Comparison of ENCODE assay signal across 25 cellular contexts in the genomic region with DNA sequence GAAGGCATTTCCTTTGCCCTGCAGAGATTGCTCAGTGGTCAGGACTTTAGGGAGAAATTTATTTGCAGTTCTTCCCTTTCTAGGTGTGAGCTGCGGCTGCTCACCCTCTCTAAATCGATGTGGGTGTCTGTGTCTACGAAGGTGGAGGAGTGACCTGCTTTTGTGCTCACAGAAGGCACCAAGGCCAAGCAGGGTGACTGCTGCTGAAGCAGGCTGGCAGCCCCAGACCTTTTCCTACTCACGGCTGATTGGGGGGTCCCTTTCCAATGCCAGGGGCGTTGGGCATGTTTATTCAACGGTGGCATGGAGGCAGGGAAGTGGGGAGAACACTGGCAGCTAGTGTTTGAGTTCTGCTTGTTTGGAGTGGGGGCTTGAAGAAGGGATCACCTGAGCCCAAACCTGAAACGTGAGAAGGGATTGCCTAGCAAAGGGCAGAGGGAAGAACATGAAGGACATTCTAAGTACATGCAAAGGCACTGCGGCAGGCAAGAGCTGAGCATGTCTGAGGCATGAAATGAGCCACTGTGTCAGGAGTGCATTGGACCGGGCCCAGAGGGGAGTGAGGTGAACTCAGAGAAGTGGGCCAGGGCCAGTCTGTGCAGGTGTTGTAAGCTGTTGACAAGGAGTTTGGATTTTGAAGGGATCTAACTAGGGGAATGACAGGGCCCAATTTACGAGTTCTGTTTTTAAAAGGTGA. TPM values are rescaled to one million over a fixed set of nuclear protein-coding genes. Genes with fewer than 3 reads are reported as not detected.
A peak's percentile ranks its signal among the peaks of the same experiment; 100 is the strongest.
DNase-seq lines count a peak whose midpoint lies in the region; ATAC-seq and TF ChIP-seq lines count a peak whose summit lies in the region.
"Had no signal": no experiment of that assay in that cellular context is flagged by ENCODE, and none has a peak within 500 bp of the region (broad histone marks: within the 10 kb centered on the region; RNA-seq: fewer than 3 reads in every experiment).

No MANE protein-coding gene starts in this region.

- DNase-seq in heart left ventricle (no peak), right cardiac atrium (no peak), coronary artery (ENCODE audit: low spot score) (no peak), putamen (ENCODE audit: low spot score) (peak; percentile 12), upper lobe of right lung (peak; percentile 34), mesenchymal stem cell (no peak)
- DNase-seq in activated naive CD4-positive, alpha-beta T cell (lab: John Stamatoyannopoulos, UW) = no peak
- DNase-seq: AML-193; C1 segment of cervical spinal cord; Calu3; CD8-positive, alpha-beta T cell; DMS153; GM23248; IMR-90; NCI-H1105; NCI-H146; NCI-H2029; NCI-H226; NCI-H510A treated with DMSO at 0.1 percent for 48 hours; NCI-H774; SJCRH30 had no signal

- WGBS in heart left ventricle, 4 donors = 75 to 82% (median 79%) methylated on average over 10 of the region's 10 CpGs
- WGBS in right cardiac atrium = 80% methylated on average over 10 of the region's 10 CpGs
- 91% methylated on average over 9 of the region's 10 CpGs for WGBS in mesenchymal stem cell

- no peak overlapping the region for H3K4me2 ChIP-seq in mesenchymal stem cell (ENCODE audit: low read length, poor library complexity, severe bottlenecking)
- H3K4me2 ChIP-seq: KMS-11 had no signal

- TF ChIP-seq CTCF in heart left ventricle (IDR thresholded peaks at IDR 0.05) (no peak), coronary artery (IDR thresholded peaks at IDR 0.05) (no peak), upper lobe of right lung (IDR thresholded peaks at IDR 0.05) (no peak)

- H2AK5ac ChIP-seq in mesenchymal stem cell (ENCODE audit: low read length, severe bottlenecking) = no peak overlapping the region

- H3K4ac ChIP-seq in mesenchymal stem cell (ENCODE audit: low read depth in 1 of 2, low read length in 2 of 2) = no peak overlapping the region

- no peak overlapping the region for H2BK12ac ChIP-seq in mesenchymal stem cell (ENCODE audit: low read length in 2 of 2)

- H2AFZ ChIP-seq in mesenchymal stem cell (ENCODE audit: low read depth, low read length) = no peak overlapping the region
- H2AFZ ChIP-seq: GM23248 had no signal

- no peak overlapping the region for H3K9ac ChIP-seq in mesenchymal stem cell (ENCODE audit: low read length)
- H3K9ac ChIP-seq: GM23248, KMS-11 had no signal

- no peak overlapping the region for H4K8ac ChIP-seq in mesenchymal stem cell (ENCODE audit: low read length)

- H3K14ac ChIP-seq in mesenchymal stem cell (ENCODE audit: low read length in 2 of 2) = no peak overlapping the region

- H3K9me3 ChIP-seq in heart left ventricle (no peaks in the 10 kb centered on the region), right cardiac atrium (ENCODE audit: control insufficient read depth, low read length) (no peaks in the 10 kb centered on the region), upper lobe of right lung (no peaks in the 10 kb centered on the region), mesenchymal stem cell (ENCODE audit: control insufficient read depth, low read length) (no peaks in the 10 kb centered on the region)
- H3K9me3 ChIP-seq: SJCRH30 had no signal

- no peak overlapping the region for H2BK5ac ChIP-seq in mesenchymal stem cell (ENCODE audit: low read depth, low read length, poor library complexity, severe bottlenecking)

- H4K91ac ChIP-seq in mesenchymal stem cell (ENCODE audit: low read length) = no peak overlapping the region

- H3K27me3 ChIP-seq in heart left ventricle (no peaks in the 10 kb centered on the region), right cardiac atrium (ENCODE audit: control insufficient read depth, insufficient read depth) (no peaks in the 10 kb centered on the region), upper lobe of right lung (no peaks in the 10 kb centered on the region), mesenchymal stem cell (ENCODE audit: control insufficient read depth in 1 of 2, insufficient read depth in 1 of 2, low read length in 2 of 2) (peaks cover 0 to 9% of the 10 kb centered on the region in 2 experiments)
- H3K27me3 ChIP-seq: SJCRH30 had no signal

- H3K18ac ChIP-seq in mesenchymal stem cell (ENCODE audit: low read depth in 1 of 2, low read length in 2 of 2) = no peak overlapping the region

- TF ChIP-seq POLR2A in heart left ventricle (IDR thresholded peaks at IDR 0.05) = no peak

- no peak overlapping the region for H3K4me3 ChIP-seq in heart left ventricle
- H3K4me3 ChIP-seq in right cardiac atrium (ENCODE audit: low read length) = no peak overlapping the region
- no peak overlapping the region for H3K4me3 ChIP-seq in coronary artery
- no peak overlapping the region for H3K4me3 ChIP-seq in upper lobe of right lung
- H3K4me3 ChIP-seq in mesenchymal stem cell (ENCODE audit: insufficient read depth in 1 of 2, low read depth in 1 of 2, low read length in 2 of 2) = no peak overlapping the region
- H3K4me3 ChIP-seq: GM23248, SJCRH30 had no signal

- no peak overlapping the region for H3K23ac ChIP-seq in mesenchymal stem cell (ENCODE audit: low read length in 2 of 2)

- ATAC-seq in heart left ventricle = no peak
- no peak for ATAC-seq in right cardiac atrium
- no peak for ATAC-seq in upper lobe of right lung
- no peak for ATAC-seq in GM21423 (IDR thresholded peaks at IDR 0.05; ENCODE audit: unreplicated experiment)
- ATAC-seq: CD8-positive, alpha-beta T cell; HCT116; Panc1 had no signal

- H3K79me1 ChIP-seq in mesenchymal stem cell (replicated peaks; ENCODE audit: low read length, poor library complexity, severe bottlenecking) = no peaks in the 10 kb centered on the region

- H3K27ac ChIP-seq in heart left ventricle = peak overlapping the region in 10 of 12 donors; percentile 13 to 86 (median 64)
- H3K27ac ChIP-seq in right cardiac atrium (ENCODE audit: low read length) = no peak overlapping the region
- H3K27ac ChIP-seq in coronary artery = peak overlapping the region; percentile 73 to 89
- H3K27ac ChIP-seq in upper lobe of right lung = no peak overlapping the region
- no peak overlapping the region for H3K27ac ChIP-seq in mesenchymal stem cell (ENCODE audit: low read length, poor library complexity, severe bottlenecking)
- H3K27ac ChIP-seq: GM23248, KMS-11, SJCRH30 had no signal

- H3K4me1 ChIP-seq in heart left ventricle = peaks cover 0 to 75% (median 39%) of the 10 kb centered on the region in 12 donors
- peaks cover 14% of the 10 kb centered on the region for H3K4me1 ChIP-seq in right cardiac atrium (ENCODE audit: control insufficient read depth, insufficient read depth, low read length)
- H3K4me1 ChIP-seq in upper lobe of right lung = peaks cover 3% of the 10 kb centered on the region
- H3K4me1 ChIP-seq in mesenchymal stem cell (ENCODE audit: control insufficient read depth, insufficient read depth, low read depth, low read length) = no peaks in the 10 kb centered on the region
- H3K4me1 ChIP-seq: SJCRH30 had no signal

- intact Hi-C loops in heart left ventricle (cut with DNase I) = no loop called here
- intact Hi-C loops in right cardiac atrium (cut with DNase I) = no loop called here
- intact Hi-C loops in upper lobe of right lung (cut with DNase I) = no loop called here

- H2BK120ac ChIP-seq in mesenchymal stem cell (ENCODE audit: low read depth, low read length) = no peak overlapping the region

- H3K36me3 ChIP-seq in heart left ventricle (no peaks in the 10 kb centered on the region), upper lobe of right lung (no peaks in the 10 kb centered on the region), mesenchymal stem cell (ENCODE audit: control insufficient read depth in 1 of 2, insufficient read depth in 2 of 2, low read depth in 1 of 2, low read length in 2 of 2) (no peaks in the 10 kb centered on the region)
- H3K36me3 ChIP-seq: SJCRH30 had no signal

- H2BK15ac ChIP-seq in mesenchymal stem cell (ENCODE audit: low read depth, poor library complexity, severe bottlenecking) = no peak overlapping the region

RNA-seq across cellular contexts. Expression of gene CACNA1C, which starts 56.3 kb away (rescaled TPM):
- total RNA-seq in heart left ventricle (100 to 1,000 TPM in 8 of 9 donors, 10 to 100 TPM in 1; 77.6 to 196 (median 165) TPM), right cardiac atrium (100 to 1,000 TPM; 111 to 163 (median 124) TPM), upper lobe of right lung (15.6 TPM)
- polyA plus RNA-seq in heart left ventricle (10 to 100 TPM; 41.9 to 68.2 TPM), right cardiac atrium (34.6 TPM)
- polyA plus RNA-seq in mesenchymal stem cell (2013, experiment 1 of 2) = 2.9 TPM
- polyA plus RNA-seq in mesenchymal stem cell (2013, experiment 2 of 2) = 2.8 TPM
- total RNA-seq: Calu3, SJCRH30 had no signal

Comparison
In these comparisons a context has a peak if more than half of its experiments do, and no peak if none do; other contexts are left out.
1. H3K27ac ChIP-seq: peak in heart left ventricle (10 of 12) and coronary artery (2 of 2); none in right cardiac atrium (single experiment), upper lobe of right lung (single experiment) and mesenchymal stem cell (single experiment).
2. DNase-seq: peak in putamen (single experiment) and upper lobe of right lung (single experiment); none in heart left ventricle (0 of 5), right cardiac atrium (0 of 3), coronary artery (single experiment), activated naive CD4-positive, alpha-beta T cell (0 of 4) and mesenchymal stem cell (single experiment).